In the genomic region with DNA sequence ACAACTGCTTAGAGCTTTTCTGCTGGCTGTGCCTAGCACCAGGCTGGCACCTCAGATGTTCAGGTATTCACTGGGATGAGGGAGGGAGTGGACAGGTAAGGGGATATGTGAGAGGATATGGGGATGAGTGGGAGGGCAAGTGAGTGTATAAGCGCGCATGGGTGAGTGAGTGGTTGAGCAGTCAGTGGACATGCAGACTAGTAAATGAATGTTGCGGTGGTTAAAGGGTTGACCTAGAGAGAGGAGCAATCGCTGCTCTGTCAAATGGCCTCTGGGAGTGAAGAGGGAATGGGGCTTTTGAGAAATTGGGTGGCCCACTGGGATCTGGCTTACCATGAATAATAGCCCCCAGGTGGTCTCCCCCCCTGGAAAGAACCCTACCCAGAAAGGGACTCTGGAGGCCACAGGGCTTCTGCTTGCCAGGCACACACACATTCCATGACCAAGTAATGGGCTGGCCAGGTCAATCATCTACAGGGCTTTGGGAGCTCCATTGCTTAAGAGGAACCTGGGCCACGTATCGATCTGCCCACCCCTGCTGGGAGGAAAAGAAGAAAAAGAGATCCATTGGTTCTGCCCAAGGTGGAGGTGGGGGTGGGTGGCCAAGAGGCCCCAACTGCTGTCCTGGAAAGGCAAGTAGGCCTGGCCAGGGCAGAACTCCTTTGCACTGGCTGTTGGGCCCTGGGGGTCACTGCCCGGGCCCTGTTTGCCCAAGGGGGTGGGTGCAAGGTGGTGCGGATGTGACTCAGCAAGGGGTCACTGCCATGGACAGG, we compare ENCODE assay signal across 29 cellular contexts. TPM values are rescaled to one million over a fixed set of nuclear protein-coding genes. Genes with fewer than 3 reads are reported as not detected.
A peak's percentile ranks its signal among the peaks of the same experiment; 100 is the strongest.
DNase-seq lines count a peak whose midpoint lies in the region; ATAC-seq, FAIRE-seq and TF ChIP-seq lines count a peak whose summit lies in the region.
"Had no signal": no experiment of that assay in that cellular context is flagged by ENCODE, and none has a peak within 500 bp of the region (broad histone marks: within the 10 kb centered on the region; RNA-seq: fewer than 3 reads in every experiment).

No MANE protein-coding gene starts in this region.

- H3K27ac ChIP-seq in SU-DHL-6 (ENCODE audit: low read depth, low read length), result 0 out of 2 replicates have a peak overlapping the region, but pooled peaks have one; percentile 7
- peak overlapping the region; percentile 57 to 99 (median 79) for H3K27ac ChIP-seq in right lobe of liver
- no peak overlapping the region for H3K27ac ChIP-seq in upper lobe of right lung
- H3K27ac ChIP-seq: GM23248, left lung, neutrophil, psoas muscle, WERI-Rb-1 had no signal

- H3K27me3 ChIP-seq in SU-DHL-6 (ENCODE audit: low read length) (no peaks in the 10 kb centered on the region), right lobe of liver (no peaks in the 10 kb centered on the region), upper lobe of right lung (no peaks in the 10 kb centered on the region)
- H3K27me3 ChIP-seq: left lung, neutrophil had no signal

- no peaks in the 10 kb centered on the region for H3K36me3 ChIP-seq in SU-DHL-6 (ENCODE audit: low read length)
- no peaks in the 10 kb centered on the region for H3K36me3 ChIP-seq in right lobe of liver
- H3K36me3 ChIP-seq in upper lobe of right lung, result no peaks in the 10 kb centered on the region
- H3K36me3 ChIP-seq: left lung, neutrophil, WERI-Rb-1 had no signal

- no peaks in the 10 kb centered on the region for H3K27me3 Mint-ChIP-seq in activated naive CD4-positive, alpha-beta T cell treated with anti-CD3 and anti-CD28 coated beads, Interleukin-2, amount 50 U/mL, for 24 hours

- H3K36me3 Mint-ChIP-seq in activated naive CD4-positive, alpha-beta T cell treated with anti-CD3 and anti-CD28 coated beads, Interleukin-2, amount 50 U/mL, for 24 hours, result no peaks in the 10 kb centered on the region
- no peaks in the 10 kb centered on the region for H3K36me3 Mint-ChIP-seq in activated naive CD4-positive, alpha-beta T cell treated with anti-CD3 and anti-CD28 coated beads, Interleukin-2, amount 50 U/mL, for 72 hours

- no peak overlapping the region for H3K4me3 ChIP-seq in SU-DHL-6 (ENCODE audit: insufficient read depth, low read length, poor library complexity, severe bottlenecking)
- H3K4me3 ChIP-seq in right lobe of liver, result no peak overlapping the region
- H3K4me3 ChIP-seq in upper lobe of right lung, result no peak overlapping the region
- H3K4me3 ChIP-seq: A549, GM23248, left lung, psoas muscle had no signal

- no peak overlapping the region for H2AFZ ChIP-seq in SU-DHL-6 (ENCODE audit: low read depth, low read length, severe bottlenecking)

- ATAC-seq in activated naive CD4-positive, alpha-beta T cell treated with anti-CD3 and anti-CD28 coated beads, Interleukin-2, amount 50 U/mL, for 72 hours, result no peak
- ATAC-seq in right lobe of liver, result peak; percentile 45 to 73 (median 61)
- ATAC-seq in upper lobe of right lung, result no peak
- no peak for ATAC-seq in GM19328 (IDR thresholded peaks at IDR 0.05; ENCODE audit: unreplicated experiment)

- H3K4me3 Mint-ChIP-seq in activated naive CD4-positive, alpha-beta T cell treated with anti-CD3 and anti-CD28 coated beads, Interleukin-2, amount 50 U/mL, for 24 hours, result no peak overlapping the region
- H3K4me3 Mint-ChIP-seq: T-helper 2 cell treated with Interferon-gamma antibody and Interleukin-4, amounts not matched to agents 5 μg/mL and 100 μg/mL, for 36 hours had no signal

- no peaks in the 10 kb centered on the region for H3F3A ChIP-seq in SU-DHL-6 (ENCODE audit: insufficient read depth)

- H3K9me2 ChIP-seq in SU-DHL-6 (replicated peaks; ENCODE audit: insufficient read depth, low read length), result no peaks in the 10 kb centered on the region

- H3K27ac Mint-ChIP-seq in activated naive CD4-positive, alpha-beta T cell treated with anti-CD3 and anti-CD28 coated beads, Interleukin-2, amount 50 U/mL, for 24 hours, result peak overlapping the region; percentile 1
- peak overlapping the region in 1 of 2 donors; percentile 65 for H3K27ac Mint-ChIP-seq in activated naive CD4-positive, alpha-beta T cell treated with anti-CD3 and anti-CD28 coated beads, Interleukin-2, amount 50 U/mL, for 72 hours
- H3K27ac Mint-ChIP-seq: T-helper 2 cell treated with Interferon-gamma antibody and Interleukin-4, amounts not matched to agents 5 μg/mL and 100 μg/mL, for 36 hours had no signal

- no peaks in the 10 kb centered on the region for H3K9me3 Mint-ChIP-seq in activated naive CD4-positive, alpha-beta T cell treated with anti-CD3 and anti-CD28 coated beads, Interleukin-2, amount 50 U/mL, for 24 hours
- no peaks in the 10 kb centered on the region for H3K9me3 Mint-ChIP-seq in activated naive CD4-positive, alpha-beta T cell treated with anti-CD3 and anti-CD28 coated beads, Interleukin-2, amount 50 U/mL, for 72 hours
- H3K9me3 Mint-ChIP-seq: T-helper 2 cell treated with Interferon-gamma antibody and Interleukin-4, amounts not matched to agents 5 μg/mL and 100 μg/mL, for 36 hours had no signal

- WGBS in right lobe of liver (ENCODE audit: insufficient coverage, low coverage, low lambda C conversion rate, missing lambda C conversion rate), result 31% methylated on average over 6 of the region's 8 CpGs

- no peak overlapping the region for H3K4me2 ChIP-seq in SU-DHL-6 (ENCODE audit: low read depth, low read length, poor library complexity, severe bottlenecking)

- intact Hi-C loops in right lobe of liver (cut with DNase I) (loop anchor here in 1 of 2 donors (10.0 kb wide), 1 partner anchor 889 kb away; no protein-coding TSS in a partner anchor), upper lobe of right lung (cut with DNase I) (loop anchor here (10.0 kb wide), 1 partner anchor 889 kb away; no protein-coding TSS in a partner anchor)

- no peaks in the 10 kb centered on the region for H3K9me3 ChIP-seq in SU-DHL-6 (ENCODE audit: insufficient read depth, low read length)
- H3K9me3 ChIP-seq in right lobe of liver, result no peaks in the 10 kb centered on the region
- H3K9me3 ChIP-seq in upper lobe of right lung, result no peaks in the 10 kb centered on the region
- H3K9me3 ChIP-seq: A549, left lung, neutrophil, psoas muscle had no signal

- FAIRE-seq in urothelium cell line (lab: Jason Lieb, UNC), result peak; percentile 37
- FAIRE-seq: A549, GM19239 had no signal

- no peak overlapping the region for H3K9ac ChIP-seq in SU-DHL-6 (ENCODE audit: low read length)
- H3K9ac ChIP-seq: GM23248 had no signal

- TF ChIP-seq CTCF in SU-DHL-6 (IDR thresholded peaks at IDR 0.05; ENCODE audit: insufficient read depth, low read length, poor library complexity, severe bottlenecking) (no peak), right lobe of liver (IDR thresholded peaks at IDR 0.05) (no peak), upper lobe of right lung (IDR thresholded peaks at IDR 0.05) (no peak)

- no peaks in the 10 kb centered on the region for H4K20me1 ChIP-seq in SU-DHL-6 (ENCODE audit: low read depth, low read length)

- H3K4me1 Mint-ChIP-seq in activated naive CD4-positive, alpha-beta T cell treated with anti-CD3 and anti-CD28 coated beads, Interleukin-2, amount 50 U/mL, for 24 hours, result peaks cover 40% of the 10 kb centered on the region

- peak; percentile 70 for TF ChIP-seq POLR2A in right lobe of liver (IDR thresholded peaks at IDR 0.05)

- no peak for DNase-seq in activated naive CD4-positive, alpha-beta T cell treated with anti-CD3 and anti-CD28 coated beads, Interleukin-2, amount 50 U/mL, for 72 hours (ENCODE audit: low spot score in 2 of 2)
- DNase-seq in right lobe of liver (peak; percentile 87 to 97 (median 96)), urothelium cell line (ENCODE audit: low spot score) (no peak), upper lobe of right lung (no peak), dedifferentiated amniotic fluid mesenchymal stem cell (ENCODE audit: extremely low spot score) (no peak)
- DNase-seq: activated CD8-positive, alpha-beta memory T cell treated with anti-CD3 and anti-CD28 coated beads for 24 hours; activated naive CD4-positive, alpha-beta T cell treated with anti-CD3 and anti-CD28 coated beads, Interleukin-2, amount 50 U/mL, for 16 hours; activated T-cell treated with anti-CD3 and anti-CD28 coated beads, Interleukin-2, amount 50 U/mL, for 48 hours; C1 segment of cervical spinal cord; GF-D8; glutamatergic neuron; GM23248; KG1; left lung; MV-4-11; NCI-H1694 treated with DMSO at 0.1 percent for 48 hours; NCI-H2227 treated with DMSO at 0.1 percent for 48 hours; NCI-H748 treated with DMSO at 0.1 percent for 48 hours; OCI-M1; psoas muscle; stimulated activated CD4-positive, alpha-beta T cell treated with anti-CD3 and anti-CD28 coated beads, Interleukin-4, amount 100 ng/mL, for 4 hours had no signal

- H3K4me1 ChIP-seq in right lobe of liver (peaks cover 0 to 77% (median 33%) of the 10 kb centered on the region in 4 donors), upper lobe of right lung (peaks cover 8% of the 10 kb centered on the region)
- H3K4me1 ChIP-seq: psoas muscle had no signal

- H3K79me2 ChIP-seq in SU-DHL-6 (ENCODE audit: insufficient read depth, low read length), result no peaks in the 10 kb centered on the region

RNA-seq across cellular contexts. Expression of gene ZFP36L1, which starts 30.8 kb away (rescaled TPM):
- total RNA-seq in activated naive CD4-positive, alpha-beta T cell treated with anti-CD3 and anti-CD28 coated beads, Interleukin-2, amount 50 U/mL, for 72 hours, result 100 to 1,000 TPM in 1 of 2 donors, 10 to 100 TPM in 1; 73.4 to 158 TPM
- 100 to 1,000 TPM; 109 to 298 (median 218) TPM for total RNA-seq in right lobe of liver
- total RNA-seq in upper lobe of right lung, result 187 TPM

Comparison
In these comparisons a context has a peak if more than half of its experiments do, and no peak if none do; other contexts are left out.
1. ATAC-seq: peak in right lobe of liver (4 of 4); none in activated naive CD4-positive, alpha-beta T cell treated with anti-CD3 and anti-CD28 coated beads, Interleukin-2, amount 50 U/mL, for 72 hours (0 of 2), upper lobe of right lung (single experiment) and GM19328 (single experiment).
2. DNase-seq: peak in right lobe of liver (3 of 3); none in activated naive CD4-positive, alpha-beta T cell treated with anti-CD3 and anti-CD28 coated beads, Interleukin-2, amount 50 U/mL, for 72 hours (0 of 2), urothelium cell line (single experiment), upper lobe of right lung (single experiment) and dedifferentiated amniotic fluid mesenchymal stem cell (single experiment).